ENCODE assay signal across 18 cellular contexts in the genomic region with DNA sequence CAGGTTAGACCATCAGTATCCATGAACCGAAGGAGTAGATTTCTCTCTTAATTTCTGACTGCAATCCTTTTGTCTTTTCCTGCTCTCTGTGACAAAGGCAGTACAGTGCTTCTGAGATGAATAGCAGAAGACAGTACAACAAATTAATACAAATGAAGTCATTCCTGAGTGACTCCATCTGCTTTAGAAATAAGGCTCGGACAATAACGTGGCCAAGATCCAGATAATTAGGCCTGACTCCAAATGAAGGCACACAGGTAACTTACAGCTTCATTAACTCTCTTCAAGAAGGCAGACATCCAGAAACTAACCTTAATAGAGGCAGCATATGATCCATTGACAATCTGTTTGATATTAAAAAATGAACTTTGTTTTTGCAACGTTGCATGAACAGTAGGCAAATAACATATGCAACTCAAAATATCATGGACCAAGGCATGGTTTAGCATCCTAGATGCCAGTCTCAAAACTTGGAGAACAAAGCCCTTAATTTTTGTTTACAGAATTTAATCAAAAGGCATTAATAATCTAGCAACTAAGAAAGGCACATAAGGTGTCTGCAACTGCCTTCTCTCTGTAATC.
DNase-seq lines count a peak whose midpoint lies in the region; ATAC-seq, FAIRE-seq and TF ChIP-seq lines count a peak whose summit lies in the region.
"Had no signal": no experiment of that assay in that cellular context is flagged by ENCODE, and none has a peak within 500 bp of the region (broad histone marks: within the 10 kb centered on the region; RNA-seq: fewer than 3 reads in every experiment).

No MANE protein-coding gene starts in this region.

- DNase-seq in NCI-H1105 treated with DMSO at 0.1 percent for 48 hours (lab: John Stamatoyannopoulos, UW) (peak; percentile 37), NCI-H1105 (lab: John Stamatoyannopoulos, UW) (no peak), A549 (ENCODE audit: low read depth in 1 of 2, low spot score in 1 of 2) (no peak), NCI-H1694 (lab: John Stamatoyannopoulos, UW) (peak; percentile 62), cerebellum (ENCODE audit: low spot score) (peak; percentile 84), SK-N-DZ (ENCODE audit: low spot score) (no peak)
- DNase-seq: 8988T; ACHN; Calu3; CD4-positive, CD25-positive, alpha-beta regulatory T cell; DMS79; HCEC 1CT; HFFc6; IMR-90 had no signal

- no peaks in the 10 kb centered on the region for H3K9me3 ChIP-seq in A549
- H3K9me3 ChIP-seq: BLaER1 treated with 17β-estradiol and CSF1 and Interleukin-3, amounts not matched to agents 10 nM and 100 nM had no signal

- no peak for TF ChIP-seq CTCF in A549 (IDR thresholded peaks at IDR 0.05)

- FAIRE-seq in A549 (lab: Jason Lieb, UNC): no peak
- FAIRE-seq: G401.6, GM12891 had no signal

- H3K4me3 ChIP-seq in A549: no peak overlapping the region
- H3K4me3 ChIP-seq: BLaER1 treated with 17β-estradiol and CSF1 and Interleukin-3, amounts not matched to agents 10 nM and 100 nM had no signal

- WGBS in A549 (ENCODE audit: missing lambda C conversion rate): 3% methylated on average over 4 of the region's 4 CpGs

- TF ChIP-seq POLR2A in A549 (IDR thresholded peaks at IDR 0.05; ENCODE audit: low read length): no peak

- H3K27ac ChIP-seq in A549: no peak overlapping the region
- H3K27ac ChIP-seq: BLaER1 treated with 17β-estradiol and CSF1 and Interleukin-3, amounts not matched to agents 10 nM and 100 nM had no signal

- ATAC-seq in A549 (no peak), HG03108 (IDR thresholded peaks at IDR 0.05; ENCODE audit: unreplicated experiment) (no peak)

- TF ChIP-seq RAD21 in A549 (conservative IDR thresholded peaks at IDR 0.05 in 1 of 2, IDR thresholded peaks at IDR 0.05 in 1 of 2): no peak

- POLR2A ChIA-PET in A549 (lab: Yijun Ruan, JAX): no interaction called here

- TF ChIP-seq EP300 in A549 (IDR thresholded peaks at IDR 0.05): no peak

- H3K4me2 ChIP-seq in A549: no peak overlapping the region
- H3K4me2 ChIP-seq: BLaER1 treated with 17β-estradiol and CSF1 and Interleukin-3, amounts not matched to agents 10 nM and 100 nM had no signal

- H3K4me1 ChIP-seq in A549: no peaks in the 10 kb centered on the region
- H3K4me1 ChIP-seq: BLaER1 treated with 17β-estradiol and CSF1 and Interleukin-3, amounts not matched to agents 10 nM and 100 nM had no signal

- CTCF ChIA-PET in A549 (lab: Yijun Ruan, JAX): no interaction called here

TF ChIP-seq in A549, 52 proteins besides CTCF, POLR2A, EP300 and RAD21:
- TF ChIP-seq CHD2 (IDR thresholded peaks at IDR 0.05; ENCODE audit: low read length, partially characterized antibody): no peak
- peak; percentile 4 for TF ChIP-seq MAFK (IDR thresholded peaks at IDR 0.05; ENCODE audit: partially characterized antibody)

Comparison
In these comparisons a context has a peak if more than half of its experiments do, and no peak if none do; other contexts are left out.
1. DNase-seq: peak in NCI-H1105 treated with DMSO at 0.1 percent for 48 hours (single experiment), NCI-H1694 (single experiment) and cerebellum (single experiment); none in NCI-H1105 (single experiment), A549 (0 of 2) and SK-N-DZ (single experiment).